In the genomic region with DNA sequence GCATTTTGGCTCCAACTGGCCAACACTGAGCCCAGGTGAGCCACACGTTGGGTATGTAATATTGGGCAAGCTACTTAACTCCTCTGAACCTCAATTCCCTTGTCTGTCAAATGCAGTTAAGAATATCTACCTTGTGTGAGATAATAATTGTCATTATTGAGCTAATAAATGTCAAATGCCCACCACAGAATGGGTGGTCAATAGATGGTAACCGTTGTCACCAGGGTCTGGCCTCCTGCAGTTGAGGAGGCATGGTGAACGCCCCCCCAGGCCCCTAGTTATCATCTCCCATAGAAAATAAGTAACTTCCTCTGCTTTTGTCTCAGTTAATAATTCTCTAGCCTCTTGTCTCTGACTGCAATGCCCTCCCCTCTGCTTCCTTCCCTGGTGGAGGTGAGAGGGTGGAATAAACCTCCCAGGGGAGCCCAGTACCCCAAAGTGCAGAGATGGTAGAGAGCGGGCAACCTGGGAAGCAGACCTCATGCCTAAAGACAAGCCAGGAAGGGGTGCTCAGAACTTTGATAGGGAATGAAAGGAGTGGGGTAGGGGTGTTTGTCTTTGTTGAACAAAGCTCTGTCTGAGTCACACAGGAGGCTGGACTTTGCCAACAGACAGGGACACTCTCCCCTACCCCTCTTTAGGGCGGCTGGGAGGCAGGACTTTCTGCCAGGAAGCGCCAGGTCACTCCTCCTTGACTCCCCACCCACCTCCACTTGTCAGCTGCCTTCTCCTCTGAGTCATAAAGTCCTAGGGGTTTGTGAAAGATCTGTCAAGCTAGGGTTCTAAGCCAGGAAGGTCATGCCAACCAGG, we compare ENCODE assay signal across 8 cellular contexts. TPM values are rescaled to one million over a fixed set of nuclear protein-coding genes. Genes with fewer than 3 reads are reported as not detected.
A peak's percentile ranks its signal among the peaks of the same experiment; 100 is the strongest.
DNase-seq lines count a peak whose midpoint lies in the region; ATAC-seq and TF ChIP-seq lines count a peak whose summit lies in the region.

No MANE protein-coding gene starts in this region.

- WGBS in liver: 28% methylated on average over 6 of the region's 6 CpGs

- CTCF ChIA-PET in activated CD8-positive, alpha-beta T cell treated with anti-CD3 and anti-CD28 coated beads for 36 hours (lab: Charles Lee): interaction anchor here (0.8 to 5.1 kb wide), 17 partner anchors 9 to 160 kb away, joined by 3 to 48 read pairs (median 6); partner anchors contain the start of genes APOBEC2 and TREML2

- POLR2A ChIA-PET in activated CD8-positive, alpha-beta T cell treated with anti-CD3 and anti-CD28 coated beads for 36 hours (lab: Charles Lee): interaction anchor here (0.6 to 1.1 kb wide), 2 partner anchors 23 to 51 kb away, joined by 3 to 4 read pairs; no protein-coding TSS in a partner anchor

- no peaks in the 10 kb centered on the region for H3K9me3 ChIP-seq in liver (ENCODE audit: control insufficient read depth in 4 of 4, low read length in 3 of 4)

- no peak overlapping the region for H3K9ac ChIP-seq in liver (ENCODE audit: low read depth in 1 of 2, low read length in 2 of 2)

- peaks cover 2% of the 10 kb centered on the region for H3K36me3 Mint-ChIP-seq in activated CD8-positive, alpha-beta T cell treated with anti-CD3 and anti-CD28 coated beads for 36 hours (ENCODE audit: low read depth)
- H3K36me3 Mint-ChIP-seq in T-helper 2 cell treated with Interferon-gamma antibody and Interleukin-4, amounts not matched to agents 5 μg/mL and 100 μg/mL, for 36 hours (ENCODE audit: low read depth): no peaks in the 10 kb centered on the region

- no peaks in the 10 kb centered on the region for H3K27me3 ChIP-seq in liver (ENCODE audit: control insufficient read depth in 4 of 4, insufficient read depth in 4 of 4, low read length in 3 of 4)

- H3K27ac Mint-ChIP-seq in activated CD8-positive, alpha-beta T cell treated with anti-CD3 and anti-CD28 coated beads for 36 hours: no peak overlapping the region
- H3K27ac Mint-ChIP-seq in T-helper 2 cell treated with Interferon-gamma antibody and Interleukin-4, amounts not matched to agents 5 μg/mL and 100 μg/mL, for 36 hours: no peak overlapping the region

- no peak overlapping the region for H3K4me3 Mint-ChIP-seq in activated CD8-positive, alpha-beta T cell treated with anti-CD3 and anti-CD28 coated beads for 36 hours
- H3K4me3 Mint-ChIP-seq in T-helper 2 cell treated with Interferon-gamma antibody and Interleukin-4, amounts not matched to agents 5 μg/mL and 100 μg/mL, for 36 hours: no peak overlapping the region

- H3K36me3 ChIP-seq in liver (ENCODE audit: control insufficient read depth in 4 of 4, insufficient read depth in 3 of 4, low read depth in 1 of 4, low read length in 3 of 4): no peaks in the 10 kb centered on the region

- no peaks in the 10 kb centered on the region for H3K27me3 Mint-ChIP-seq in activated CD8-positive, alpha-beta T cell treated with anti-CD3 and anti-CD28 coated beads for 36 hours
- H3K27me3 Mint-ChIP-seq in T-helper 2 cell treated with Interferon-gamma antibody and Interleukin-4, amounts not matched to agents 5 μg/mL and 100 μg/mL, for 36 hours (ENCODE audit: low read depth): peaks cover 3% of the 10 kb centered on the region

- H3K4me1 Mint-ChIP-seq in activated CD8-positive, alpha-beta T cell treated with anti-CD3 and anti-CD28 coated beads for 36 hours (ENCODE audit: low read depth): peaks cover 8% of the 10 kb centered on the region
- peaks cover 14% of the 10 kb centered on the region for H3K4me1 Mint-ChIP-seq in T-helper 2 cell treated with Interferon-gamma antibody and Interleukin-4, amounts not matched to agents 5 μg/mL and 100 μg/mL, for 36 hours (ENCODE audit: low read depth)

- TF ChIP-seq RAD21 in liver (IDR thresholded peaks at IDR 0.05): peak in 1 of 2 donors; percentile 31

- TF ChIP-seq CTCF in activated CD8-positive, alpha-beta T cell treated with anti-CD3 and anti-CD28 coated beads for 36 hours (IDR thresholded peaks at IDR 0.05): no peak
- TF ChIP-seq CTCF in liver (IDR thresholded peaks at IDR 0.05; ENCODE audit: low read depth, low read length, missing input control): no peak

- H3K4me1 ChIP-seq in liver (ENCODE audit: control insufficient read depth in 4 of 4, insufficient read depth in 4 of 4, low read length in 3 of 4): peaks cover 11 to 68% (median 48%) of the 10 kb centered on the region in 4 donors

- H3K4me3 ChIP-seq in liver (ENCODE audit: low read depth in 1 of 3, low read length in 3 of 3): peak overlapping the region in 1 of 3 donors; percentile 27

- peak overlapping the region; percentile 83 to 87 for H3K27ac ChIP-seq in liver (ENCODE audit: low read depth in 1 of 2, low read length in 2 of 2)

- no peaks in the 10 kb centered on the region for H3K9me3 Mint-ChIP-seq in activated CD8-positive, alpha-beta T cell treated with anti-CD3 and anti-CD28 coated beads for 36 hours
- H3K9me3 Mint-ChIP-seq in T-helper 2 cell treated with Interferon-gamma antibody and Interleukin-4, amounts not matched to agents 5 μg/mL and 100 μg/mL, for 36 hours: no peaks in the 10 kb centered on the region

- DNase-seq in COLO829 (ENCODE audit: low spot score) (peak; percentile 63), SIG-M5 treated with dmso at 0.1 percent for 504 hours (lab: John Stamatoyannopoulos, UW; ENCODE audit: unreplicated experiment) (no peak), SKM-1 treated with dmso at 0.1 percent for 144 hours (lab: John Stamatoyannopoulos, UW; ENCODE audit: unreplicated experiment) (no peak)
- DNase-seq in activated CD8-positive, alpha-beta T cell treated with anti-CD3 and anti-CD28 coated beads for 36 hours: peak; percentile 34
- DNase-seq in T-helper 2 cell treated with Interferon-gamma antibody and Interleukin-4, amounts not matched to agents 5 μg/mL and 100 μg/mL, for 36 hours (ENCODE audit: low spot score): no peak

- peak; percentile 40 for ATAC-seq in HG03196 (IDR thresholded peaks at IDR 0.05; ENCODE audit: unreplicated experiment)
- ATAC-seq in activated CD8-positive, alpha-beta T cell treated with anti-CD3 and anti-CD28 coated beads for 36 hours: peak; percentile 68
- ATAC-seq in HG03135 (IDR thresholded peaks at IDR 0.05; ENCODE audit: unreplicated experiment): no peak

- intact Hi-C loops in activated CD8-positive, alpha-beta T cell treated with anti-CD3 and anti-CD28 coated beads for 36 hours (cut with micrococcal nuclease): no loop called here

TF ChIP-seq in liver, 16 proteins besides CTCF, POLR2A, EP300 and RAD21 (continues in another document):
- TF ChIP-seq GABPA (IDR thresholded peaks at IDR 0.05 in 1 of 2, conservative IDR thresholded peaks at IDR 0.05 in 1 of 2): peak in 1 of 2 donors; percentile 11
- TF ChIP-seq YY1 (IDR thresholded peaks at IDR 0.05): peak; percentile 56
- TF ChIP-seq RXRA (IDR thresholded peaks at IDR 0.05): peak; percentile 84 to 87
- peak; percentile 97 for TF ChIP-seq SP1 (IDR thresholded peaks at IDR 0.05)
- TF ChIP-seq EGR1 (IDR thresholded peaks at IDR 0.05; ENCODE audit: low read depth in 2 of 2): peak in 1 of 2 donors; percentile 57
- TF ChIP-seq TAF1 (conservative IDR thresholded peaks at IDR 0.05): no peak
- peak; percentile 89 to 90 for TF ChIP-seq HNF4A (conservative IDR thresholded peaks at IDR 0.05)
- TF ChIP-seq, protein P1, sequence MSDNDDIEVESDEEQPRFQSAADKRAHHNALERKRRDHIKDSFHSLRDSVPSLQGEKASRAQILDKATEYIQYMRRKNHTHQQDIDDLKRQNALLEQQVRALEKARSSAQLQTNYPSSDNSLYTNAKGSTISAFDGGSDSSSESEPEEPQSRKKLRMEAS (IDR thresholded peaks at IDR 0.05): no peak
- peak; percentile 94 to 97 for TF ChIP-seq JUND (IDR thresholded peaks at IDR 0.05)
- no peak for TF ChIP-seq ZBTB33 (IDR thresholded peaks at IDR 0.05)
- peak; percentile 78 for TF ChIP-seq HNF4G (IDR thresholded peaks at IDR 0.05)

RNA-seq across cellular contexts. Expression of gene UNC5CL, which starts 1.3 kb away (rescaled TPM):
- 1 to 10 TPM; 2.3 to 2.6 TPM for total RNA-seq in activated CD8-positive, alpha-beta T cell treated with anti-CD3 and anti-CD28 coated beads for 36 hours
- 10 to 100 TPM; 16.2 to 41.9 TPM for total RNA-seq in liver
- polyA plus RNA-seq in liver: 10 to 100 TPM in 1 of 2 donors, 1 to 10 TPM in 1; 4.7 to 18.2 TPM

RNA-seq across cellular contexts. Expression of gene TSPO2, which starts 2.0 kb away (rescaled TPM):
- total RNA-seq in activated CD8-positive, alpha-beta T cell treated with anti-CD3 and anti-CD28 coated beads for 36 hours: not detected
- 10 to 100 TPM in 1 of 2 donors, under 1 TPM in 1; 0.25 to 64.9 TPM for total RNA-seq in liver
- under 1 TPM; 0.39 to 0.46 TPM for polyA plus RNA-seq in liver

RNA-seq across cellular contexts. Expression of gene APOBEC2, which starts 12.7 kb away (rescaled TPM):
- not detected for total RNA-seq in activated CD8-positive, alpha-beta T cell treated with anti-CD3 and anti-CD28 coated beads for 36 hours
- total RNA-seq in liver: 1 to 10 TPM in 1 of 2 donors, not detected in 1; 1.6 TPM
- polyA plus RNA-seq in liver: 1 to 10 TPM in 1 of 2 donors, not detected in 1; 2.3 TPM

RNA-seq across cellular contexts. Expression of gene OARD1, which starts 31.9 kb away (rescaled TPM):
- 10 to 100 TPM; 45.8 to 48.4 TPM for total RNA-seq in activated CD8-positive, alpha-beta T cell treated with anti-CD3 and anti-CD28 coated beads for 36 hours
- 10 to 100 TPM; 20.1 to 25.1 TPM for total RNA-seq in liver
- 10 to 100 TPM; 20.9 to 28.6 TPM for polyA plus RNA-seq in liver

RNA-seq across cellular contexts. Expression of gene NFYA, which starts 32.5 kb away (rescaled TPM):
- total RNA-seq in activated CD8-positive, alpha-beta T cell treated with anti-CD3 and anti-CD28 coated beads for 36 hours: 10 to 100 TPM; 30.7 to 31.1 TPM
- 10 to 100 TPM; 15.1 to 28.4 TPM for total RNA-seq in liver
- 1 to 10 TPM; 2.2 to 5.1 TPM for polyA plus RNA-seq in liver

Comparison
In these comparisons a context has a peak if more than half of its experiments do, and no peak if none do; other contexts are left out.
1. DNase-seq: peak in COLO829 (single experiment) and activated CD8-positive, alpha-beta T cell treated with anti-CD3 and anti-CD28 coated beads for 36 hours (single experiment); none in T-helper 2 cell treated with Interferon-gamma antibody and Interleukin-4, amounts not matched to agents 5 μg/mL and 100 μg/mL, for 36 hours (single experiment), SIG-M5 treated with dmso at 0.1 percent for 504 hours (single experiment) and SKM-1 treated with dmso at 0.1 percent for 144 hours (single experiment).
2. RNA of gene UNC5CL, which starts 1.3 kb away (total RNA-seq): 16.2 to 41.9 TPM in liver; 2.3 to 2.6 TPM in activated CD8-positive, alpha-beta T cell treated with anti-CD3 and anti-CD28 coated beads for 36 hours; every median in the first group is over 4 times any median in the second.